1 cellular context compared by ENCODE assay signal in genomic region chr22:27317961-27318360, GRCh38.
TF ChIP-seq lines count a peak whose summit lies in the region.

No MANE protein-coding gene starts in this region.

TF ChIP-seq in HEK293, 187 proteins besides CTCF, POLR2A, EP300 and RAD21 (continued from another document):
- 0 out of 2 replicates have a peak, but pooled peaks have one; percentile 32 for TF ChIP-seq PATZ1 (tag by site-specific recombination; IDR thresholded peaks at IDR 0.05)
- peak; percentile 68 for TF ChIP-seq PRDM4 (tag by site-specific recombination; IDR thresholded peaks at IDR 0.05)
- no peak for TF ChIP-seq KLF16 (tag by site-specific recombination; IDR thresholded peaks at IDR 0.05)
- TF ChIP-seq ZNF398 (tag by site-specific recombination; IDR thresholded peaks at IDR 0.05), result 0 out of 2 replicates have a peak, but pooled peaks have one; percentile 6
- peak; percentile 65 for TF ChIP-seq FEZF1 (tag by site-specific recombination; IDR thresholded peaks at IDR 0.05)
- TF ChIP-seq ZNF654 (tag by site-specific recombination; IDR thresholded peaks at IDR 0.05; ENCODE audit: low read depth), result no peak
- TF ChIP-seq ZFP41 (tag by site-specific recombination; IDR thresholded peaks at IDR 0.05; ENCODE audit: borderline replicate concordance), result no peak
- TF ChIP-seq ZNF747 (tag by site-specific recombination; IDR thresholded peaks at IDR 0.05), result no peak
- no peak for TF ChIP-seq REPIN1 (tag by site-specific recombination; IDR thresholded peaks at IDR 0.05; ENCODE audit: low read depth)
- no peak for TF ChIP-seq ZNF560 (tag by site-specific recombination; IDR thresholded peaks at IDR 0.05; ENCODE audit: borderline replicate concordance)
- no peak for TF ChIP-seq SP2 (tag by site-specific recombination; IDR thresholded peaks at IDR 0.05)
- TF ChIP-seq ZBTB8A (tag by site-specific recombination; IDR thresholded peaks at IDR 0.05), result no peak
- TF ChIP-seq ZNF600 (tag by site-specific recombination; IDR thresholded peaks at IDR 0.05), result no peak
- no peak for TF ChIP-seq HOXC10 (CRISPR knock-in tag; IDR thresholded peaks at IDR 0.05)
- no peak for TF ChIP-seq ZNF792 (tag by site-specific recombination; IDR thresholded peaks at IDR 0.05)
- TF ChIP-seq ZNF354C (tag by site-specific recombination; IDR thresholded peaks at IDR 0.05; ENCODE audit: borderline replicate concordance, low read depth), result no peak
- TF ChIP-seq ZNF768 (tag by site-specific recombination; IDR thresholded peaks at IDR 0.05), result no peak
- TF ChIP-seq ZNF501 (tag by site-specific recombination; IDR thresholded peaks at IDR 0.05), result no peak
- no peak for TF ChIP-seq PRDM1 (tag by site-specific recombination; IDR thresholded peaks at IDR 0.05)
- no peak for TF ChIP-seq ZNF146 (tag by site-specific recombination; IDR thresholded peaks at IDR 0.05)
- TF ChIP-seq ZNF341 (tag by site-specific recombination; IDR thresholded peaks at IDR 0.05; ENCODE audit: low read depth), result no peak
- TF ChIP-seq ZNF23 (tag by site-specific recombination; IDR thresholded peaks at IDR 0.05; ENCODE audit: borderline replicate concordance), result no peak
- no peak for TF ChIP-seq ZNF670 (tag by site-specific recombination; IDR thresholded peaks at IDR 0.05; ENCODE audit: low read depth)
- TF ChIP-seq ZSCAN18 (tag by site-specific recombination; IDR thresholded peaks at IDR 0.05), result no peak
- no peak for TF ChIP-seq ZNF2 (tag by site-specific recombination; IDR thresholded peaks at IDR 0.05)
- no peak for TF ChIP-seq ZNF280D (tag by site-specific recombination; IDR thresholded peaks at IDR 0.05)
- TF ChIP-seq, protein P1, sequence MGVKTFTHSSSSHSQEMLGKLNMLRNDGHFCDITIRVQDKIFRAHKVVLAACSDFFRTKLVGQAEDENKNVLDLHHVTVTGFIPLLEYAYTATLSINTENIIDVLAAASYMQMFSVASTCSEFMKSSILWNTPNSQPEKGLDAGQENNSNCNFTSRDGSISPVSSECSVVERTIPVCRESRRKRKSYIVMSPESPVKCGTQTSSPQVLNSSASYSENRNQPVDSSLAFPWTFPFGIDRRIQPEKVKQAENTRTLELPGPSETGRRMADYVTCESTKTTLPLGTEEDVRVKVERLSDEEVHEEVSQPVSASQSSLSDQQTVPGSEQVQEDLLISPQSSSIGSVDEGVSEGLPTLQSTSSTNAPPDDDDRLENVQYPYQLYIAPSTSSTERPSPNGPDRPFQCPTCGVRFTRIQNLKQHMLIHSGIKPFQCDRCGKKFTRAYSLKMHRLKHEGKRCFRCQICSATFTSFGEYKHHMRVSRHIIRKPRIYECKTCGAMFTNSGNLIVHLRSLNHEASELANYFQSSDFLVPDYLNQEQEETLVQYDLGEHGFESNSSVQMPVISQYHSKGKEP (tag by site-specific recombination; IDR thresholded peaks at IDR 0.05), result no peak; the same call in 1 of the 2 replicates
- TF ChIP-seq ZNF488 (tag by site-specific recombination; IDR thresholded peaks at IDR 0.05), result no peak
- TF ChIP-seq ELK4 (IDR thresholded peaks at IDR 0.05; ENCODE audit: borderline replicate concordance, low read depth, low read length), result no peak
- no peak for TF ChIP-seq ZNF571 (tag by site-specific recombination; IDR thresholded peaks at IDR 0.05)
- no peak for TF ChIP-seq GFI1B (tag by site-specific recombination; IDR thresholded peaks at IDR 0.05)
- no peak for TF ChIP-seq ZNF626 (tag by site-specific recombination; IDR thresholded peaks at IDR 0.05)
- no peak for TF ChIP-seq ZNF248 (tag by site-specific recombination; IDR thresholded peaks at IDR 0.05)
- TF ChIP-seq KLF10 (tag by site-specific recombination; IDR thresholded peaks at IDR 0.05), result no peak
- TF ChIP-seq SP7 (tag by site-specific recombination; IDR thresholded peaks at IDR 0.05), result no peak
- TF ChIP-seq, protein P2, sequence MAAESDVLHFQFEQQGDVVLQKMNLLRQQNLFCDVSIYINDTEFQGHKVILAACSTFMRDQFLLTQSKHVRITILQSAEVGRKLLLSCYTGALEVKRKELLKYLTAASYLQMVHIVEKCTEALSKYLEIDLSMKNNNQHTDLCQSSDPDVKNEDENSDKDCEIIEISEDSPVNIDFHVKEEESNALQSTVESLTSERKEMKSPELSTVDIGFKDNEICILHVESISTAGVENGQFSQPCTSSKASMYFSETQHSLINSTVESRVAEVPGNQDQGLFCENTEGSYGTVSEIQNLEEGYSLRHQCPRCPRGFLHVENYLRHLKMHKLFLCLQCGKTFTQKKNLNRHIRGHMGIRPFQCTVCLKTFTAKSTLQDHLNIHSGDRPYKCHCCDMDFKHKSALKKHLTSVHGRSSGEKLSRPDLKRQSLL (tag by site-specific recombination; IDR thresholded peaks at IDR 0.05), result no peak
- no peak for TF ChIP-seq GLIS2 (tag by site-specific recombination; IDR thresholded peaks at IDR 0.05)
